In genomic region chr20:50699688-50700087, GRCh38 we compare ENCODE assay signal across 20 cellular contexts.
"Had no signal": no experiment of that assay in that cellular context is flagged by ENCODE, and none has a peak within 500 bp of the region (broad histone marks: within the 10 kb centered on the region; RNA-seq: fewer than 3 reads in every experiment).

No MANE protein-coding gene starts in this region.

- H3K9ac ChIP-seq: KMS-11 had no signal

- DNase-seq: Kasumi-1, MM.1S, NCI-H1092 treated with DMSO at 0.1 percent for 48 hours, NCI-H1436, NCI-H187, NCI-H2029, NCI-H2081 treated with DMSO at 0.1 percent for 48 hours, NCI-H2171, NCI-H226, NCI-H446, NCI-H510A, NCI-H524 treated with DMSO at 0.1 percent for 48 hours, NCI-H69, NCI-H774, SHP77 treated with DMSO at 0.1 percent for 48 hours, SJCRH30 had no signal

- H3K27ac ChIP-seq: HL-60, KMS-11, SJCRH30 had no signal

- H3K9me3 ChIP-seq: SJCRH30 had no signal

- ATAC-seq: Right ventricle myocardium inferior, SK-N-SH treated with all-trans-retinoic acid at 6 μM for 48 hours had no signal

- H3K36me3 ChIP-seq: SJCRH30 had no signal

- H3K4me3 ChIP-seq: SJCRH30 had no signal

- H3K4me2 ChIP-seq: KMS-11 had no signal
